ENCODE assay signal across 8 cellular contexts in genomic region chr3:66483006-66483928, GRCh38. TPM values are rescaled to one million over a fixed set of nuclear protein-coding genes. Genes with fewer than 3 reads are reported as not detected.
A peak's percentile ranks its signal among the peaks of the same experiment; 100 is the strongest.
DNase-seq lines count a peak whose midpoint lies in the region; ATAC-seq, FAIRE-seq and TF ChIP-seq lines count a peak whose summit lies in the region.

No MANE protein-coding gene starts in this region.

- CTCF ChIA-PET in H1 (lab: Charles Lee; ENCODE audit: partially characterized antibody): interaction anchor here (0.7 to 2.0 kb wide), 13 partner anchors 8 to 336 kb away, joined by 3 to 5 read pairs (median 3); no protein-coding TSS in a partner anchor

- no peak overlapping the region for H4K8ac ChIP-seq in H1 (ENCODE audit: extremely low read depth, insufficient read depth, low read length)

- H3K4me1 Mint-ChIP-seq in naive thymus-derived CD8-positive, alpha-beta T cell: peaks cover 31 to 67% (median 47%) of the 10 kb centered on the region in 4 donors

- no peak overlapping the region for H3K14ac ChIP-seq in H1 (ENCODE audit: insufficient read length)

- H3K4me1 ChIP-seq in H1 (replicated peaks in 1 of 4; ENCODE audit: control insufficient read depth in 3 of 4, insufficient read depth in 4 of 4, low read length in 3 of 4) (peaks cover 8 to 66% (median 48%) of the 10 kb centered on the region in 4 experiments), BE2C (no peaks in the 10 kb centered on the region)

- no peaks in the 10 kb centered on the region for H3K36me3 ChIP-seq in H1 (ENCODE audit: control insufficient read depth in 2 of 4, insufficient read depth in 4 of 4, low read length in 3 of 4)
- H3K36me3 ChIP-seq in BE2C: no peaks in the 10 kb centered on the region

- peak overlapping the region; percentile 53; the same call in 1 of the 2 replicates for H2BK12ac ChIP-seq in H1 (ENCODE audit: low read depth, low read length)

- H3K27me3 ChIP-seq in H1 (replicated peaks in 1 of 4; ENCODE audit: control insufficient read depth in 3 of 4, extremely low read depth in 1 of 4, insufficient read depth in 3 of 4, low read length in 3 of 4) (no peaks in the 10 kb centered on the region), BE2C (no peaks in the 10 kb centered on the region; the same call in none of the 2 replicates)

- peaks cover 0 to 3% (median 0%) of the 10 kb centered on the region in 5 donors for H3K27me3 Mint-ChIP-seq in naive thymus-derived CD8-positive, alpha-beta T cell

- no peak overlapping the region; the same call in 1 of the 2 replicates for H2AK5ac ChIP-seq in H1 (ENCODE audit: low read depth, low read length)

- TF ChIP-seq CTCF in H1 (IDR thresholded peaks at IDR 0.05; ENCODE audit: control extremely low read depth in 1 of 3, insufficient read depth in 1 of 3, low read depth in 1 of 3, low read length in 3 of 3): no peak
- no peak for TF ChIP-seq CTCF in BE2C (IDR thresholded peaks at IDR 0.05; ENCODE audit: low read depth, low read length)

- FAIRE-seq in H1 (lab: Jason Lieb, UNC): no peak

- peak overlapping the region; percentile 12 to 15; a peak in 2 of 4 replicates for H3K4me2 ChIP-seq in H1 (ENCODE audit: insufficient read depth in 1 of 2, low read depth in 2 of 2, low read length in 2 of 2)

- H4K91ac ChIP-seq in H1 (replicated peaks; ENCODE audit: insufficient read length, low read length): no peak overlapping the region

- H3K23me2 ChIP-seq in H1 (ENCODE audit: low read depth, low read length): no peaks in the 10 kb centered on the region

- H2AFZ ChIP-seq in H1 (ENCODE audit: low read length): no peak overlapping the region

- no peak overlapping the region for H3K23ac ChIP-seq in H1 (ENCODE audit: insufficient read length)

- no peak for TF ChIP-seq POLR2A in H1 (IDR thresholded peaks at IDR 0.05; ENCODE audit: control extremely low read depth in 1 of 2, low read depth in 2 of 2, low read length in 2 of 2)

- H2BK5ac ChIP-seq in H1 (ENCODE audit: low read depth, low read length): peak overlapping the region; percentile 72

- 0 out of 2 replicates have a peak overlapping the region, but pooled peaks have one; percentile 33 for H2BK15ac ChIP-seq in H1 (ENCODE audit: low read length)

- no peak for TF ChIP-seq EP300 in H1 (IDR thresholded peaks at IDR 0.05; ENCODE audit: borderline replicate concordance in 1 of 2, low read depth in 2 of 2, low read length in 2 of 2)

- ATAC-seq in naive thymus-derived CD8-positive, alpha-beta T cell: peak; percentile 23 to 41

- no peak overlapping the region for H3K4ac ChIP-seq in H1 (replicated peaks; ENCODE audit: insufficient read length, low read depth, low read length)

- peak; percentile 33 to 35 for DNase-seq in activated CD4-positive, alpha-beta T cell treated with anti-CD3 and anti-CD28 coated beads for 4 hours
- no peak for DNase-seq in activated CD4-positive, alpha-beta T cell treated with anti-CD3 and anti-CD28 coated beads, Interleukin-2, amount 50 U/mL, for 48 hours
- DNase-seq in NCI-H2196 treated with DMSO at 0.1 percent for 48 hours (lab: John Stamatoyannopoulos, UW; ENCODE audit: unreplicated experiment): peak; percentile 21
- no peak for DNase-seq in H1 (ENCODE audit: low read depth in 1 of 2, low spot score in 2 of 2)
- DNase-seq in naive thymus-derived CD8-positive, alpha-beta T cell: no peak
- no peak for DNase-seq in BE2C
- no peak for DNase-seq in D341Med (ENCODE audit: low spot score)
- DNase-seq in MV-4-11 (lab: John Stamatoyannopoulos, UW): no peak

- peaks cover 68 to 100% of the 10 kb centered on the region in 2 experiments for H3K79me2 ChIP-seq in H1 (ENCODE audit: control insufficient read depth in 1 of 2, insufficient read depth in 2 of 2, low read length in 2 of 2)

- H3K9me3 ChIP-seq in H1 (ENCODE audit: insufficient read depth in 2 of 2, low read depth in 1 of 2, low read length in 1 of 2): no peaks in the 10 kb centered on the region
- H3K9me3 ChIP-seq in BE2C: no peaks in the 10 kb centered on the region

- peak overlapping the region in 3 of 10 donors; percentile 7 to 21 (median 20) for H3K27ac Mint-ChIP-seq in naive thymus-derived CD8-positive, alpha-beta T cell

- 67% methylated on average over 17 of the region's 17 CpGs; no CpG with 5 or more reads in 1 of the 2 experiments for WGBS in H1 (ENCODE audit: extremely low coverage in 1 of 2, insufficient coverage in 1 of 2, insufficient read length in 1 of 2, insufficient replicate concordance in 2 of 2, low coverage in 1 of 2, low lambda C conversion rate in 2 of 2, missing lambda C conversion rate in 1 of 2), 2 experiments

- H3K9ac ChIP-seq in H1 (replicated peaks in 1 of 4; ENCODE audit: extremely low read depth in 1 of 4, low read depth in 3 of 4, low read length in 3 of 4): no peak overlapping the region

- H3K4me3 ChIP-seq in H1 (ENCODE audit: extremely low read depth in 1 of 4, insufficient read depth in 2 of 4, low read depth in 3 of 4, low read length in 4 of 4) (no peak overlapping the region), BE2C (ENCODE audit: low read depth, low read length) (no peak overlapping the region)

- no peak overlapping the region for H3K56ac ChIP-seq in H1 (replicated peaks; ENCODE audit: insufficient read length, low read depth, low read length)

- H3K18ac ChIP-seq in H1 (ENCODE audit: extremely low read depth, low read length): peak overlapping the region; percentile 84; the same call in 1 of the 2 replicates

- no peaks in the 10 kb centered on the region for H3K36me3 Mint-ChIP-seq in naive thymus-derived CD8-positive, alpha-beta T cell

- POLR2A ChIA-PET in H1 (lab: Charles Lee; ENCODE audit: partially characterized antibody): interaction anchor here (0.7 to 2.5 kb wide), 10 partner anchors 8 to 70 kb away, joined by 3 to 12 read pairs (median 4); no protein-coding TSS in a partner anchor
- POLR2A ChIA-PET in naive thymus-derived CD8-positive, alpha-beta T cell (lab: Charles Lee): no interaction called here

- peaks cover 32 to 40% of the 10 kb centered on the region in 2 experiments for H4K20me1 ChIP-seq in H1 (replicated peaks in 1 of 2; ENCODE audit: control insufficient read depth in 1 of 2, insufficient read depth in 2 of 2, low read length in 2 of 2)

- H2BK20ac ChIP-seq in H1 (ENCODE audit: low read length): no peak overlapping the region

- H3K79me1 ChIP-seq in H1 (ENCODE audit: low read depth, low read length): peaks cover 26% of the 10 kb centered on the region

- 0 out of 2 replicates have a peak overlapping the region, but pooled peaks have one; percentile 28 for H3K27ac ChIP-seq in H1 (ENCODE audit: low read depth, low read length)

- H3K9me3 Mint-ChIP-seq in naive thymus-derived CD8-positive, alpha-beta T cell: peaks cover 0 to 5% (median 0%) of the 10 kb centered on the region in 9 donors

- TF ChIP-seq RAD21 in H1 (IDR thresholded peaks at IDR 0.05 in 1 of 2, conservative IDR thresholded peaks at IDR 0.05 in 1 of 2; ENCODE audit: low read depth in 2 of 2, low read length in 2 of 2): no peak; a peak in 1 of 4 replicates

- H3K4me3 Mint-ChIP-seq in naive thymus-derived CD8-positive, alpha-beta T cell: peak overlapping the region in 5 of 10 donors; percentile 2 to 59 (median 15)

- no peak overlapping the region for H4K5ac ChIP-seq in H1 (ENCODE audit: insufficient read length, low read depth, low read length)

- no peak overlapping the region for H2BK120ac ChIP-seq in H1 (replicated peaks; ENCODE audit: low read depth, low read length)

TF ChIP-seq in H1, 55 proteins besides CTCF, POLR2A, EP300 and RAD21:
- no peak for TF ChIP-seq MAFK (IDR thresholded peaks at IDR 0.05; ENCODE audit: low read depth, low read length)
- TF ChIP-seq SIN3A (conservative IDR thresholded peaks at IDR 0.05 in 1 of 2, IDR thresholded peaks at IDR 0.05 in 1 of 2; ENCODE audit: low read depth in 1 of 2, low read length in 2 of 2): no peak
- no peak for TF ChIP-seq ZNF274 (IDR thresholded peaks at IDR 0.05; ENCODE audit: borderline replicate concordance, extremely low read depth, low read length)
- no peak for TF ChIP-seq SUZ12 (IDR thresholded peaks at IDR 0.05; ENCODE audit: low read length)
- TF ChIP-seq CREB1 (IDR thresholded peaks at IDR 0.05): no peak
- TF ChIP-seq NRF1 (IDR thresholded peaks at IDR 0.05; ENCODE audit: low read depth, low read length): no peak
- TF ChIP-seq CHD1 (IDR thresholded peaks at IDR 0.05; ENCODE audit: low read depth, low read length): no peak
- no peak for TF ChIP-seq RBBP5 (IDR thresholded peaks at IDR 0.05; ENCODE audit: borderline replicate concordance, low read depth, low read length)

RNA-seq across cellular contexts. Expression of gene LRIG1, which starts 17.6 kb away (rescaled TPM):
- 78.1 and 86.8 TPM in 2 replicates for total RNA-seq in H1 (2021; fragmentation: NEBNext Ultra II Directional; extraction: Animal tissue kit (Norgen Biotek cat#: 25700))
- polyA plus RNA-seq in H1 (2011; rRNA removed): 88.7 and 94.1 TPM in 2 replicates
- polyA plus RNA-seq in H1 (2011; cell fraction: cytosol; rRNA removed): 87.8 TPM
- polyA plus RNA-seq in H1 (2011; cell fraction: nucleus; rRNA removed): 241 TPM
- 76.9 to 126 TPM (median 101 TPM) in 4 replicates for polyA plus RNA-seq in H1 (2012, experiment 1 of 2)
- polyA plus RNA-seq in H1 (2012, experiment 2 of 2): 35.9 TPM
- polyA plus RNA-seq in H1 (2013, experiment 1 of 2): 95.4 TPM
- 95.1 TPM for polyA plus RNA-seq in H1 (2013, experiment 2 of 2)
- polyA minus RNA-seq in H1 (2011; rRNA and poly(A)+ RNA removed): 291 and 398 TPM in 2 replicates
- 82.9 TPM for polyA minus RNA-seq in H1 (2011; cell fraction: cytosol; rRNA and poly(A)+ RNA removed)
- polyA minus RNA-seq in H1 (2011; cell fraction: nucleus; rRNA and poly(A)+ RNA removed): 139 TPM
- 10 to 100 TPM; 11.1 to 11.7 TPM for total RNA-seq in naive thymus-derived CD8-positive, alpha-beta T cell
- polyA plus RNA-seq in naive thymus-derived CD8-positive, alpha-beta T cell: 10 to 100 TPM in 1 of 3 donors, 1 to 10 TPM in 2; 4.9 to 13.0 (median 6.6) TPM
- 2.2 TPM for polyA plus RNA-seq in BE2C (2012; ENCODE audit: insufficient read depth, insufficient read length, low read depth)

Comparison
In these comparisons a context has a peak if more than half of its experiments do, and no peak if none do; other contexts are left out.
1. DNase-seq: peak in activated CD4-positive, alpha-beta T cell treated with anti-CD3 and anti-CD28 coated beads for 4 hours (2 of 2) and NCI-H2196 treated with DMSO at 0.1 percent for 48 hours (single experiment); none in activated CD4-positive, alpha-beta T cell treated with anti-CD3 and anti-CD28 coated beads, Interleukin-2, amount 50 U/mL, for 48 hours (0 of 2), H1 (0 of 2), naive thymus-derived CD8-positive, alpha-beta T cell (0 of 10), BE2C (single experiment), D341Med (single experiment) and MV-4-11 (single experiment).